9 cellular contexts compared by ENCODE assay signal in genomic region chr2:174595904-174596397, GRCh38. TPM values are rescaled to one million over a fixed set of nuclear protein-coding genes. Genes with fewer than 3 reads are reported as not detected.
A peak's percentile ranks its signal among the peaks of the same experiment; 100 is the strongest.
DNase-seq lines count a peak whose midpoint lies in the region; ATAC-seq and FAIRE-seq lines count a peak whose summit lies in the region.
"Had no signal": no experiment of that assay in that cellular context is flagged by ENCODE, and none has a peak within 500 bp of the region (broad histone marks: within the 10 kb centered on the region; RNA-seq: fewer than 3 reads in every experiment).

No MANE protein-coding gene starts in this region.

- peaks cover 54% of the 10 kb centered on the region for H3K4me1 ChIP-seq in SJSA1 (replicated peaks)
- peaks cover 43% of the 10 kb centered on the region for H3K4me1 ChIP-seq in effector memory CD4-positive, alpha-beta T cell (ENCODE audit: control insufficient read depth, insufficient read depth, low read length, poor library complexity, severe bottlenecking)

- H3K4me1 Mint-ChIP-seq in stimulated activated effector memory CD8-positive, alpha-beta T cell treated with anti-CD3 and anti-CD28 coated beads, Interleukin-12 subunit alpha, Interleukin-12 subunit beta, amount 100 ng/mL, for 72 hours = peaks cover 56% of the 10 kb centered on the region

- H3K27ac ChIP-seq in SJSA1 = peak overlapping the region; percentile 90
- H3K27ac ChIP-seq in effector memory CD4-positive, alpha-beta T cell (ENCODE audit: insufficient read depth, low read length, poor library complexity, severe bottlenecking) = peak overlapping the region; percentile 94

- peak; percentile 62 for ATAC-seq in stimulated activated effector memory CD8-positive, alpha-beta T cell treated with anti-CD3 and anti-CD28 coated beads, Interleukin-12 subunit alpha, Interleukin-12 subunit beta, amount 100 ng/mL, for 72 hours
- ATAC-seq in HG03095 (IDR thresholded peaks at IDR 0.05; ENCODE audit: unreplicated experiment) = no peak
- no peak for ATAC-seq in HG03520 (IDR thresholded peaks at IDR 0.05; ENCODE audit: unreplicated experiment)
- no peak for ATAC-seq in HG03280 (IDR thresholded peaks at IDR 0.05; ENCODE audit: unreplicated experiment)

- 0 out of 2 replicates have a peak, but pooled peaks cover 5% of the 10 kb centered on the region for H3K36me3 ChIP-seq in SJSA1
- peaks cover 7% of the 10 kb centered on the region for H3K36me3 ChIP-seq in effector memory CD4-positive, alpha-beta T cell (ENCODE audit: control insufficient read depth, insufficient read depth, low read length)

- peak; percentile 69 for FAIRE-seq in GM18507 (lab: Jason Lieb, UNC)

- H3K4me3 Mint-ChIP-seq in stimulated activated effector memory CD8-positive, alpha-beta T cell treated with anti-CD3 and anti-CD28 coated beads, Interleukin-12 subunit alpha, Interleukin-12 subunit beta, amount 100 ng/mL, for 72 hours = peak overlapping the region; percentile 74

- peaks cover 71% of the 10 kb centered on the region for H3K36me3 Mint-ChIP-seq in stimulated activated effector memory CD8-positive, alpha-beta T cell treated with anti-CD3 and anti-CD28 coated beads, Interleukin-12 subunit alpha, Interleukin-12 subunit beta, amount 100 ng/mL, for 72 hours

- peaks cover 2% of the 10 kb centered on the region for H3K9me3 Mint-ChIP-seq in stimulated activated effector memory CD8-positive, alpha-beta T cell treated with anti-CD3 and anti-CD28 coated beads, Interleukin-12 subunit alpha, Interleukin-12 subunit beta, amount 100 ng/mL, for 72 hours

- DNase-seq in GM18507 (ENCODE audit: extremely low spot score, insufficient read length, low read depth) = no peak
- DNase-seq in SJSA1 (ENCODE audit: low read depth in 1 of 2, low spot score in 2 of 2) = no peak
- DNase-seq in effector memory CD4-positive, alpha-beta T cell = no peak
- peak in 1 of 2 donors; percentile 55 for DNase-seq in stimulated activated effector memory CD8-positive, alpha-beta T cell treated with anti-CD3 and anti-CD28 coated beads, Interleukin-12 subunit alpha, Interleukin-12 subunit beta, amount 100 ng/mL, for 72 hours (ENCODE audit: low spot score in 2 of 2)
- DNase-seq: activated CD4-positive, alpha-beta T cell treated with anti-CD3 and anti-CD28 coated beads for 48 hours; NCI-H524 had no signal

- peak overlapping the region; percentile 99 for H3K27ac Mint-ChIP-seq in stimulated activated effector memory CD8-positive, alpha-beta T cell treated with anti-CD3 and anti-CD28 coated beads, Interleukin-12 subunit alpha, Interleukin-12 subunit beta, amount 100 ng/mL, for 72 hours

- H3K27me3 ChIP-seq in SJSA1 (replicated peaks) = no peaks in the 10 kb centered on the region
- no peaks in the 10 kb centered on the region for H3K27me3 ChIP-seq in effector memory CD4-positive, alpha-beta T cell (replicated peaks; ENCODE audit: control insufficient read depth, insufficient read depth, low read length, poor library complexity, severe bottlenecking)

- H3K9me3 ChIP-seq in SJSA1 (replicated peaks) = no peaks in the 10 kb centered on the region
- no peaks in the 10 kb centered on the region for H3K9me3 ChIP-seq in effector memory CD4-positive, alpha-beta T cell (ENCODE audit: control insufficient read depth, low read length)

- H3K4me3 ChIP-seq in SJSA1 = no peak overlapping the region
- peak overlapping the region; percentile 78 for H3K4me3 ChIP-seq in effector memory CD4-positive, alpha-beta T cell (ENCODE audit: insufficient read depth, low read depth, low read length, poor library complexity, severe bottlenecking)

RNA-seq across cellular contexts. Expression of gene WIPF1, which starts 1.7 kb away (rescaled TPM):
- total RNA-seq in SJSA1 (2014; rRNA removed; shearing (Covaris generic)) = 20.8 and 28.3 TPM in 2 replicates
